ENCODE assay signal across 15 cellular contexts in the genomic region with DNA sequence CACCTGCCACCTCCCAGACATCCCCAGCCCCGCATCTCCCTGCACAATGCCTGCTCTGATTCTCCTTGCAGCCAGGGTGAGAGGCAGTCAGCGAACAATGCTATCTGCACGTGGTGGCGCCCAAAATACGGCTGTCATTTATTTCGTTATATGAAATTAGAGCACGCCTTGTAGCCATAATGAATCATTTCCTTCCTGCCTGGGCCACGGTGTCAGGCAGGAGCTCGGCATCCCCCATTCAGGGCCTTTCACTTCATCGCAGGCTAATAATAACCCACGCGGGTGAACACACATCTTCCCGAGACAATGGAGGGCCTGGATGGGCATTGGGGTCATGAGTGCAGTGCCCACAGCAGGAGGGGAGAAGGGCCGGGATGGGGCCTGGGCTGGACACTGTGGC.
A peak's percentile ranks its signal among the peaks of the same experiment; 100 is the strongest.
DNase-seq lines count a peak whose midpoint lies in the region; ATAC-seq and TF ChIP-seq lines count a peak whose summit lies in the region.
"Had no signal": no experiment of that assay in that cellular context is flagged by ENCODE, and none has a peak within 500 bp of the region (broad histone marks: within the 10 kb centered on the region; RNA-seq: fewer than 3 reads in every experiment).

No MANE protein-coding gene starts in this region.

- intact Hi-C loops in activated CD4-positive, alpha-beta T cell treated with anti-CD3 and anti-CD28 coated beads, Interleukin-2, amount 10 ng/mL, durations not matched to agents 24 days and 14 days (cut with micrococcal nuclease) = no loop called here

- TF ChIP-seq POLR2A in NB4 (IDR thresholded peaks at IDR 0.05; ENCODE audit: extremely low read depth, insufficient read length) = no peak

- H3K4me1 Mint-ChIP-seq in activated CD4-positive, alpha-beta T cell treated with anti-CD3 and anti-CD28 coated beads, Interleukin-2, amount 10 ng/mL, durations not matched to agents 24 days and 14 days = peaks cover 7% of the 10 kb centered on the region
- peaks cover 4% of the 10 kb centered on the region for H3K4me1 Mint-ChIP-seq in activated naive CD8-positive, alpha-beta T cell treated with anti-CD3 and anti-CD28 coated beads for 36 hours
- H3K4me1 Mint-ChIP-seq in natural killer cell treated with Interleukin-12 subunit alpha and Interleukin-12 subunit beta and Interleukin-15 and Interleukin-18, amount 100 ng/mL, for 72 hours (ENCODE audit: low read depth in 2 of 2) = peaks cover 14 to 18% of the 10 kb centered on the region in 2 donors
- H3K4me1 Mint-ChIP-seq: WTC11 had no signal

- H3K27me3 Mint-ChIP-seq in activated CD4-positive, alpha-beta T cell treated with anti-CD3 and anti-CD28 coated beads, Interleukin-2, amount 10 ng/mL, durations not matched to agents 24 days and 14 days = no peaks in the 10 kb centered on the region
- H3K27me3 Mint-ChIP-seq in activated naive CD8-positive, alpha-beta T cell treated with anti-CD3 and anti-CD28 coated beads for 36 hours = peaks cover 11% of the 10 kb centered on the region
- H3K27me3 Mint-ChIP-seq in natural killer cell treated with Interleukin-12 subunit alpha and Interleukin-12 subunit beta and Interleukin-15 and Interleukin-18, amount 100 ng/mL, for 72 hours = peaks cover under 1 to 7% of the 10 kb centered on the region in 2 donors

- ATAC-seq in natural killer cell treated with Interleukin-12 subunit alpha and Interleukin-12 subunit beta and Interleukin-15 and Interleukin-18, amount 100 ng/mL, for 72 hours = peak; percentile 74 to 81
- no peak for ATAC-seq in GM21576 (IDR thresholded peaks at IDR 0.05; ENCODE audit: unreplicated experiment)
- ATAC-seq: A549, WTC11 had no signal

- no peaks in the 10 kb centered on the region for H3K36me3 Mint-ChIP-seq in activated CD4-positive, alpha-beta T cell treated with anti-CD3 and anti-CD28 coated beads, Interleukin-2, amount 10 ng/mL, durations not matched to agents 24 days and 14 days (ENCODE audit: low read depth)
- H3K36me3 Mint-ChIP-seq in activated naive CD8-positive, alpha-beta T cell treated with anti-CD3 and anti-CD28 coated beads for 36 hours = no peaks in the 10 kb centered on the region
- H3K36me3 Mint-ChIP-seq in natural killer cell treated with Interleukin-12 subunit alpha and Interleukin-12 subunit beta and Interleukin-15 and Interleukin-18, amount 100 ng/mL, for 72 hours = no peaks in the 10 kb centered on the region
- H3K36me3 Mint-ChIP-seq: WTC11 had no signal

- H3K4me3 ChIP-seq in NB4 (ENCODE audit: low read depth, low read length) = no peak overlapping the region
- H3K4me3 ChIP-seq: A549, smooth muscle cell had no signal

- no peak overlapping the region for H3K4me3 Mint-ChIP-seq in activated CD4-positive, alpha-beta T cell treated with anti-CD3 and anti-CD28 coated beads, Interleukin-2, amount 10 ng/mL, durations not matched to agents 24 days and 14 days
- no peak overlapping the region for H3K4me3 Mint-ChIP-seq in activated naive CD8-positive, alpha-beta T cell treated with anti-CD3 and anti-CD28 coated beads for 36 hours
- H3K4me3 Mint-ChIP-seq in natural killer cell treated with Interleukin-12 subunit alpha and Interleukin-12 subunit beta and Interleukin-15 and Interleukin-18, amount 100 ng/mL, for 72 hours = no peak overlapping the region
- H3K4me3 Mint-ChIP-seq: activated T-helper 1 cell treated with anti-CD3 and anti-CD28 coated beads, Interleukin-12 subunit alpha, Interleukin-12 subunit beta, Interleukin-2, Interleukin-4 antibody, amounts not matched to agents 30 ng/mL and 10 ng/mL and 1 ng/mL, durations not matched to agents 14 hours and 24 hours and 36 hours; WTC11 had no signal

- peak; percentile 59 for DNase-seq in activated CD4-positive, alpha-beta T cell treated with anti-CD3 and anti-CD28 coated beads, Interleukin-2, amount 10 ng/mL, durations not matched to agents 24 days and 14 days
- no peak for DNase-seq in activated CD4-positive, alpha-beta T cell treated with anti-CD3 and anti-CD28 coated beads, Interleukin-2, amount 50 U/mL, for 4 hours
- DNase-seq in NB4 (ENCODE audit: low read depth) (peak; percentile 54), EL (no peak), RPMI8226 (no peak)
- peak; percentile 8 for DNase-seq in activated naive CD8-positive, alpha-beta T cell treated with anti-CD3 and anti-CD28 coated beads for 36 hours
- DNase-seq in natural killer cell treated with Interleukin-12 subunit alpha and Interleukin-12 subunit beta and Interleukin-15 and Interleukin-18, amount 100 ng/mL, for 72 hours (ENCODE audit: low spot score) = no peak
- DNase-seq: Caco-2; effector memory CD4-positive, alpha-beta T cell; NCI-H2081 had no signal

- TF ChIP-seq CTCF in NB4 (IDR thresholded peaks at IDR 0.05; ENCODE audit: low read depth, low read length) = no peak

- no peaks in the 10 kb centered on the region for H3K9me3 Mint-ChIP-seq in activated CD4-positive, alpha-beta T cell treated with anti-CD3 and anti-CD28 coated beads, Interleukin-2, amount 10 ng/mL, durations not matched to agents 24 days and 14 days
- H3K9me3 Mint-ChIP-seq in activated naive CD8-positive, alpha-beta T cell treated with anti-CD3 and anti-CD28 coated beads for 36 hours = no peaks in the 10 kb centered on the region
- no peaks in the 10 kb centered on the region for H3K9me3 Mint-ChIP-seq in natural killer cell treated with Interleukin-12 subunit alpha and Interleukin-12 subunit beta and Interleukin-15 and Interleukin-18, amount 100 ng/mL, for 72 hours
- H3K9me3 Mint-ChIP-seq: activated T-helper 1 cell treated with anti-CD3 and anti-CD28 coated beads, Interleukin-12 subunit alpha, Interleukin-12 subunit beta, Interleukin-2, Interleukin-4 antibody, amounts not matched to agents 30 ng/mL and 10 ng/mL and 1 ng/mL, durations not matched to agents 14 hours and 24 hours and 36 hours had no signal

- H3K27ac Mint-ChIP-seq in activated CD4-positive, alpha-beta T cell treated with anti-CD3 and anti-CD28 coated beads, Interleukin-2, amount 10 ng/mL, durations not matched to agents 24 days and 14 days = no peak overlapping the region
- H3K27ac Mint-ChIP-seq in activated naive CD8-positive, alpha-beta T cell treated with anti-CD3 and anti-CD28 coated beads for 36 hours = no peak overlapping the region
- no peak overlapping the region for H3K27ac Mint-ChIP-seq in natural killer cell treated with Interleukin-12 subunit alpha and Interleukin-12 subunit beta and Interleukin-15 and Interleukin-18, amount 100 ng/mL, for 72 hours
- H3K27ac Mint-ChIP-seq: activated T-helper 1 cell treated with anti-CD3 and anti-CD28 coated beads, Interleukin-12 subunit alpha, Interleukin-12 subunit beta, Interleukin-2, Interleukin-4 antibody, amounts not matched to agents 30 ng/mL and 10 ng/mL and 1 ng/mL, durations not matched to agents 14 hours and 24 hours and 36 hours; WTC11 had no signal

Comparison
In these comparisons a context has a peak if more than half of its experiments do, and no peak if none do; other contexts are left out.
1. DNase-seq: peak in activated CD4-positive, alpha-beta T cell treated with anti-CD3 and anti-CD28 coated beads, Interleukin-2, amount 10 ng/mL, durations not matched to agents 24 days and 14 days (single experiment), NB4 (single experiment) and activated naive CD8-positive, alpha-beta T cell treated with anti-CD3 and anti-CD28 coated beads for 36 hours (single experiment); none in activated CD4-positive, alpha-beta T cell treated with anti-CD3 and anti-CD28 coated beads, Interleukin-2, amount 50 U/mL, for 4 hours (0 of 2), natural killer cell treated with Interleukin-12 subunit alpha and Interleukin-12 subunit beta and Interleukin-15 and Interleukin-18, amount 100 ng/mL, for 72 hours (single experiment), EL (single experiment) and RPMI8226 (single experiment).